ENCODE assay signal across 13 cellular contexts in genomic region chr5:74209566-74209965, GRCh38.
DNase-seq lines count a peak whose midpoint lies in the region; ATAC-seq and TF ChIP-seq lines count a peak whose summit lies in the region.
"Had no signal": no experiment of that assay in that cellular context is flagged by ENCODE, and none has a peak within 500 bp of the region (broad histone marks: within the 10 kb centered on the region; RNA-seq: fewer than 3 reads in every experiment).

No MANE protein-coding gene starts in this region.

- H3K36me3 ChIP-seq in GM23248 (ENCODE audit: low read depth), result no peaks in the 10 kb centered on the region
- H3K36me3 ChIP-seq in aorta (ENCODE audit: control insufficient read depth in 1 of 2, insufficient read depth in 2 of 2, low read length in 1 of 2), result no peaks in the 10 kb centered on the region
- H3K36me3 ChIP-seq: BLaER1 treated with 17β-estradiol and CSF1 and Interleukin-3, amounts not matched to agents 10 nM and 100 nM; HAP-1 had no signal

- TF ChIP-seq CTCF in AG10803 (conservative IDR thresholded peaks at IDR 0.05; ENCODE audit: low read length) (no peak), choroid plexus epithelial cell (conservative IDR thresholded peaks at IDR 0.05; ENCODE audit: low read depth, low read length) (no peak)

- H3K27ac Mint-ChIP-seq in activated naive CD8-positive, alpha-beta T cell treated with anti-CD3 and anti-CD28 coated beads for 36 hours, result no peak overlapping the region
- H3K27ac Mint-ChIP-seq: CD4-positive, CD25-positive, alpha-beta regulatory T cell had no signal

- in situ Hi-C loops in GM23248 (cut with MboI), result no loop called here

- DNase-seq in AG10803 (ENCODE audit: low read depth), result peak; percentile 51
- DNase-seq in GM23248, result peak; percentile 61
- DNase-seq in NCI-H2171 (lab: John Stamatoyannopoulos, UW), result peak; percentile 21
- DNase-seq in choroid plexus epithelial cell (ENCODE audit: low read depth), result peak; percentile 24
- no peak for DNase-seq in epidermal melanocyte (ENCODE audit: insufficient read length, low spot score)
- no peak for DNase-seq in aorta
- DNase-seq in activated naive CD8-positive, alpha-beta T cell treated with anti-CD3 and anti-CD28 coated beads for 36 hours, result no peak
- DNase-seq: 8988T; CD4-positive, CD25-positive, alpha-beta regulatory T cell; DMS 273 treated with DMSO at 0.1 percent for 48 hours had no signal

- intact Hi-C loops in aorta (cut with DNase I), result loop anchor here (10.0 kb wide), 1 partner anchor 155 kb away; no protein-coding TSS in a partner anchor

- no peak overlapping the region for H3K4me2 ChIP-seq in GM23248 (ENCODE audit: unreplicated experiment)
- H3K4me2 ChIP-seq: BLaER1 treated with 17β-estradiol and CSF1 and Interleukin-3, amounts not matched to agents 10 nM and 100 nM had no signal

- no peak overlapping the region for H3K4me3 Mint-ChIP-seq in activated naive CD8-positive, alpha-beta T cell treated with anti-CD3 and anti-CD28 coated beads for 36 hours
- H3K4me3 Mint-ChIP-seq: CD4-positive, CD25-positive, alpha-beta regulatory T cell had no signal

- H3K79me2 ChIP-seq in GM23248 (ENCODE audit: insufficient read depth), result no peaks in the 10 kb centered on the region

- peaks cover 4% of the 10 kb centered on the region for H3K27me3 Mint-ChIP-seq in activated naive CD8-positive, alpha-beta T cell treated with anti-CD3 and anti-CD28 coated beads for 36 hours
- H3K27me3 Mint-ChIP-seq: CD4-positive, CD25-positive, alpha-beta regulatory T cell had no signal

- no peaks in the 10 kb centered on the region for H3K9me3 ChIP-seq in GM23248 (ENCODE audit: low read depth)
- no peaks in the 10 kb centered on the region for H3K9me3 ChIP-seq in aorta (ENCODE audit: control insufficient read depth, low read length)
- H3K9me3 ChIP-seq: BLaER1 treated with 17β-estradiol and CSF1 and Interleukin-3, amounts not matched to agents 10 nM and 100 nM; HAP-1 had no signal

- H3K4me3 ChIP-seq in AG10803 (ENCODE audit: low read length) (no peak overlapping the region), GM23248 (no peak overlapping the region), choroid plexus epithelial cell (ENCODE audit: low read depth, low read length) (no peak overlapping the region), aorta (ENCODE audit: low read length in 2 of 2) (no peak overlapping the region)
- H3K4me3 ChIP-seq: BLaER1 treated with 17β-estradiol and CSF1 and Interleukin-3, amounts not matched to agents 10 nM and 100 nM; HAP-1 had no signal

- ATAC-seq in aorta (ENCODE audit: low FRiP score) (no peak), GM18517 (IDR thresholded peaks at IDR 0.05; ENCODE audit: unreplicated experiment) (no peak)

- H3K9ac ChIP-seq in GM23248, result no peak overlapping the region
- H3K9ac ChIP-seq: BLaER1 treated with 17β-estradiol and CSF1 and Interleukin-3, amounts not matched to agents 10 nM and 100 nM had no signal

- H3K36me3 Mint-ChIP-seq in activated naive CD8-positive, alpha-beta T cell treated with anti-CD3 and anti-CD28 coated beads for 36 hours, result no peaks in the 10 kb centered on the region
- H3K36me3 Mint-ChIP-seq: CD4-positive, CD25-positive, alpha-beta regulatory T cell had no signal

- no peaks in the 10 kb centered on the region for H4K20me1 ChIP-seq in GM23248 (ENCODE audit: insufficient read depth)
- H4K20me1 ChIP-seq: BLaER1 treated with 17β-estradiol and CSF1 and Interleukin-3, amounts not matched to agents 10 nM and 100 nM had no signal

- H3K27ac ChIP-seq in GM23248, result no peak overlapping the region
- no peak overlapping the region for H3K27ac ChIP-seq in aorta (ENCODE audit: low read depth in 1 of 2, low read length in 2 of 2)
- H3K27ac ChIP-seq: BLaER1 treated with 17β-estradiol and CSF1 and Interleukin-3, amounts not matched to agents 10 nM and 100 nM had no signal

- WGBS in GM23248 (ENCODE audit: low coverage in 1 of 2, low lambda C conversion rate in 2 of 2, missing lambda C conversion rate in 2 of 2), 2 experiments, result 65 to 86% methylated on average over 2 of the region's 2 CpGs
- WGBS in aorta, 2 donors, result 89 to 91% methylated on average over 2 of the region's 2 CpGs

- H3F3A ChIP-seq in GM23248 (ENCODE audit: insufficient read depth), result peaks cover 24% of the 10 kb centered on the region

- no peaks in the 10 kb centered on the region for H3K9me2 ChIP-seq in GM23248 (ENCODE audit: insufficient read depth)

- no peak overlapping the region for H2AFZ ChIP-seq in GM23248

- H3K27me3 ChIP-seq in GM23248 (replicated peaks; ENCODE audit: insufficient read depth) (no peaks in the 10 kb centered on the region), aorta (ENCODE audit: control insufficient read depth in 1 of 2, insufficient read depth in 2 of 2, low read length in 1 of 2) (peaks cover 0 to 2% of the 10 kb centered on the region in 2 donors)
- H3K27me3 ChIP-seq: BLaER1 treated with 17β-estradiol and CSF1 and Interleukin-3, amounts not matched to agents 10 nM and 100 nM had no signal

- H3K4me1 ChIP-seq in GM23248 (ENCODE audit: insufficient read depth) (peaks cover 16% of the 10 kb centered on the region), aorta (ENCODE audit: control insufficient read depth in 1 of 2, insufficient read depth in 2 of 2, low read length in 2 of 2) (peaks cover 3 to 4% of the 10 kb centered on the region in 2 donors)

- no peaks in the 10 kb centered on the region for H3K9me3 Mint-ChIP-seq in activated naive CD8-positive, alpha-beta T cell treated with anti-CD3 and anti-CD28 coated beads for 36 hours

- no peaks in the 10 kb centered on the region for H3K4me1 Mint-ChIP-seq in activated naive CD8-positive, alpha-beta T cell treated with anti-CD3 and anti-CD28 coated beads for 36 hours
- H3K4me1 Mint-ChIP-seq: CD4-positive, CD25-positive, alpha-beta regulatory T cell had no signal

Comparison
In these comparisons a context has a peak if more than half of its experiments do, and no peak if none do; other contexts are left out.
1. DNase-seq: peak in AG10803 (single experiment), GM23248 (single experiment), NCI-H2171 (single experiment) and choroid plexus epithelial cell (single experiment); none in epidermal melanocyte (single experiment), aorta (0 of 2) and activated naive CD8-positive, alpha-beta T cell treated with anti-CD3 and anti-CD28 coated beads for 36 hours (single experiment).